In the genomic region with DNA sequence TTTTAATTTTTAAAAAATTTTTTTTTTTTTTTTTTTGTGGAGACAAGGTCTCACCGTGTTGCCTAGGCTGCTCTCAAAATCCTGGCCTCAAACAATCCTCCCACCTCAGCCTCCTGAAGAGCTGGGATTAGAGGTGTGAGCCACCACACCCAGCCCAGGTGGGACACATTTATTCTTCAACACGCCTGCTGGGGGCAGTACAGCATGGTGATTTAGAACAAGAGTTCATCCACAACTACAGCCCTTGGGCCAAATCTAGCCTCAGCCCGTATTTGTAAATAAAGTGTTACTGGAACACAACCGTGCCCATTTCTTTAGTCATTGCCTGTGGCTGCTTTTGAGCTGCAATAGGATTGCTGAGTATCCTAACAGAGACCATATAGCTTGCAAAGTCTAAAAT, we compare ENCODE assay signal across 9 cellular contexts.
DNase-seq lines count a peak whose midpoint lies in the region; TF ChIP-seq lines count a peak whose summit lies in the region.
"Had no signal": no experiment of that assay in that cellular context is flagged by ENCODE, and none has a peak within 500 bp of the region (broad histone marks: within the 10 kb centered on the region; RNA-seq: fewer than 3 reads in every experiment).

No MANE protein-coding gene starts in this region.

- CTCF ChIA-PET in BJ (lab: Yijun Ruan, JAX) = interaction anchor here (0.5 to 1.6 kb wide), 5 partner anchors 12 to 427 kb away, joined by 3 to 7 read pairs (median 3); no protein-coding TSS in a partner anchor

- no peaks in the 10 kb centered on the region for H3K4me1 ChIP-seq in GM23248 (ENCODE audit: insufficient read depth)

- 71 to 76% methylated on average over 4 of the region's 4 CpGs for WGBS in GM23248 (ENCODE audit: low coverage in 1 of 2, low lambda C conversion rate in 2 of 2, missing lambda C conversion rate in 2 of 2), 2 experiments

- H3K9ac ChIP-seq in GM23248 = no peak overlapping the region

- 0 out of 2 replicates have a peak, but pooled peaks cover 1% of the 10 kb centered on the region for H3K36me3 ChIP-seq in BJ (ENCODE audit: control insufficient read depth, insufficient read depth, low read length)
- no peaks in the 10 kb centered on the region for H3K36me3 ChIP-seq in GM23248 (ENCODE audit: low read depth)

- no peaks in the 10 kb centered on the region for H3F3A ChIP-seq in GM23248 (ENCODE audit: insufficient read depth)

- no peaks in the 10 kb centered on the region for H3K27me3 ChIP-seq in BJ (ENCODE audit: control insufficient read depth, insufficient read depth, low read length)
- H3K27me3 ChIP-seq in GM23248 (replicated peaks; ENCODE audit: insufficient read depth) = no peaks in the 10 kb centered on the region

- H4K20me1 ChIP-seq in GM23248 (ENCODE audit: insufficient read depth) = no peaks in the 10 kb centered on the region

- H3K4me2 ChIP-seq in GM23248 (ENCODE audit: unreplicated experiment) = no peak overlapping the region

- in situ Hi-C loops in GM23248 (cut with MboI) = loop anchor here (25.0 kb wide), 1 partner anchor 420 kb away; a partner anchor contains a TSS

- no peaks in the 10 kb centered on the region for H3K9me3 ChIP-seq in GM23248 (ENCODE audit: low read depth)

- H2AFZ ChIP-seq in GM23248 = no peak overlapping the region

- peak; percentile 10; the same call in 1 of the 2 replicates for TF ChIP-seq CTCF in BJ (IDR thresholded peaks at IDR 0.05; ENCODE audit: insufficient read depth, low read depth, low read length)
- TF ChIP-seq CTCF in coronary artery (IDR thresholded peaks at IDR 0.05) = no peak

- no peaks in the 10 kb centered on the region for H3K9me2 ChIP-seq in GM23248 (ENCODE audit: insufficient read depth)

- H3K4me3 ChIP-seq in BJ (ENCODE audit: low read depth, low read length) (no peak overlapping the region), GM23248 (no peak overlapping the region), coronary artery (no peak overlapping the region)

- DNase-seq in BJ (ENCODE audit: low read depth) (no peak), GM23248 (peak; percentile 42), RPMI7951 (ENCODE audit: low read depth) (peak; percentile 29), foreskin melanocyte (peak; percentile 44), coronary artery (ENCODE audit: low spot score) (no peak), NCI-H1436 (lab: John Stamatoyannopoulos, UW) (no peak), NCI-H187 (lab: John Stamatoyannopoulos, UW) (no peak)
- no peak for DNase-seq in stimulated activated naive CD4-positive, alpha-beta T cell (lab: John Stamatoyannopoulos, UW)
- DNase-seq: activated gamma-delta T cell treated with Interleukin-2 at 50 U/mL for 16 hours had no signal

- H3K27ac ChIP-seq in GM23248 (no peak overlapping the region), coronary artery (no peak overlapping the region)

- no peaks in the 10 kb centered on the region for H3K79me2 ChIP-seq in GM23248 (ENCODE audit: insufficient read depth)

- POLR2A ChIA-PET in BJ (lab: Charles Lee) = no interaction called here

Comparison
In these comparisons a context has a peak if more than half of its experiments do, and no peak if none do; other contexts are left out.
1. DNase-seq: peak in GM23248 (single experiment), RPMI7951 (single experiment) and foreskin melanocyte (single experiment); none in BJ (single experiment), coronary artery (single experiment), NCI-H1436 (single experiment), NCI-H187 (0 of 2) and stimulated activated naive CD4-positive, alpha-beta T cell (0 of 6).